Comparison of ENCODE assay signal across 20 cellular contexts in genomic region chr10:97911217-97911616, GRCh38.
"Had no signal": no experiment of that assay in that cellular context is flagged by ENCODE, and none has a peak within 500 bp of the region (broad histone marks: within the 10 kb centered on the region; RNA-seq: fewer than 3 reads in every experiment).

No MANE protein-coding gene starts in this region.

- DNase-seq: activated CD4-positive, alpha-beta T cell treated with anti-CD3 and anti-CD28 coated beads for 48 hours; activated CD4-positive, alpha-beta T cell treated with anti-CD3 and anti-CD28 coated beads, Interleukin-2, amount 50 U/mL, for 4 hours; activated CD4-positive, CD25-positive, alpha-beta regulatory T cell treated with anti-CD3 and anti-CD28 coated beads, Interleukin-2, amount 50 U/mL, for 72 hours; activated CD8-positive, alpha-beta memory T cell treated with anti-CD3 and anti-CD28 coated beads, Interleukin-2, amount 10 ng/mL, durations not matched to agents 7 days and 5 days; activated effector memory CD4-positive, alpha-beta T cell treated with Interleukin-2 at 50 U/mL for 16 hours; activated naive CD4-positive, alpha-beta T cell treated with Interleukin-2 at 50 U/mL for 16 hours; activated naive CD8-positive, alpha-beta T cell treated with anti-CD3 and anti-CD28 coated beads, Interleukin-2, amount 50 U/mL, for 24 hours; activated T-cell treated with anti-CD3 and anti-CD28 coated beads, Interleukin-2, amount 50 U/mL, for 24 hours; amniotic stem cell; brain microvascular endothelial cell; KBM-7; NCI-H1092; NCI-H187; NCI-H2107; NCI-H510A treated with DMSO at 0.1 percent for 48 hours; PC-3; SHP77 treated with DMSO at 0.1 percent for 48 hours had no signal

- H3K27ac ChIP-seq: brain microvascular endothelial cell, cardiac muscle cell had no signal

- H3K4me3 ChIP-seq: cardiac muscle cell had no signal

- ATAC-seq: activated CD8-positive, alpha-beta memory T cell treated with anti-CD3 and anti-CD28 coated beads, Interleukin-2, amount 10 ng/mL, durations not matched to agents 7 days and 5 days; activated naive CD4-positive, alpha-beta T cell treated with anti-CD3 and anti-CD28 coated beads, Interleukin-2, amount 50 U/mL, for 72 hours; activated naive CD8-positive, alpha-beta T cell treated with anti-CD3 and anti-CD28 coated beads, Interleukin-2, amount 50 U/mL, for 24 hours; PC-3; WTC11 had no signal

- H3K27me3 ChIP-seq: brain microvascular endothelial cell had no signal

- H3K36me3 ChIP-seq: brain microvascular endothelial cell, cardiac muscle cell had no signal
